Comparison of ENCODE assay signal across 7 cellular contexts in genomic region chr13:19460126-19460525, GRCh38.
DNase-seq lines count a peak whose midpoint lies in the region; ATAC-seq, FAIRE-seq and TF ChIP-seq lines count a peak whose summit lies in the region.
"Not testable (repeated sequence)": the region's sequence is repeated elsewhere in the genome, so short reads cannot be mapped to it uniquely, and the experiment has no call there.

No MANE protein-coding gene starts in this region.

- TF ChIP-seq EP300 in K562 (IDR thresholded peaks at IDR 0.05; ENCODE audit: low read length), result not testable (repeated sequence)

- not testable (repeated sequence) for TF ChIP-seq POLR2A in HCT116 (IDR thresholded peaks at IDR 0.05; ENCODE audit: borderline replicate concordance, extremely low read depth, insufficient read depth, insufficient read length); K562 (conservative IDR thresholded peaks at IDR 0.05)

- H3K27me3 ChIP-seq in HCT116 (ENCODE audit: insufficient read depth, low read length); MG63; PC-3 (ENCODE audit: low read length); K562 (ENCODE audit: control insufficient read depth in 2 of 2, insufficient read depth in 2 of 2, low read length in 2 of 2): not testable (repeated sequence)

- BruUV-seq in HCT116 (replicated peaks; lab: Mats Ljungman, UMichigan); PC-3 (replicated peaks; lab: Mats Ljungman, UMichigan); K562 (replicated peaks; lab: Mats Ljungman, UMichigan): not testable (repeated sequence)

- H3K9ac ChIP-seq in HCT116 (ENCODE audit: low read length); PC-3 (ENCODE audit: low read length); K562 (ENCODE audit: insufficient read depth in 1 of 2, low read depth in 2 of 2, low read length in 2 of 2): not testable (repeated sequence)

- POLR2A ChIA-PET in HCT116 (lab: Charles Lee); PC-3 (lab: Charles Lee; ENCODE audit: unreplicated experiment); K562 (lab: Yijun Ruan, JAX): not testable (repeated sequence)

- DNase-seq in DMS53 (lab: John Stamatoyannopoulos, UW), result peak; percentile 7
- DNase-seq in HCT116 (ENCODE audit: low read depth, low spot score), result not testable (repeated sequence)
- peak; percentile 2 for DNase-seq in MG63
- DNase-seq in PC-3, result peak; percentile 4
- peak; percentile 2 for DNase-seq in SW480 (ENCODE audit: low spot score)
- peak in 2 of 4 experiments; percentile 0 to 2 for DNase-seq in K562 (ENCODE audit: extremely low read depth in 1 of 4, low spot score in 3 of 4)

- not testable (repeated sequence) for H3K27ac ChIP-seq in 22Rv1; HCT116 (ENCODE audit: low read depth, low read length); PC-3 (ENCODE audit: low read length); K562 (ENCODE audit: extremely low read depth, low read depth, low read length)

- in situ Hi-C loops in K562 (cut with MboI), result not testable (repeated sequence)

- not testable (repeated sequence) for H3K4me1 ChIP-seq in HCT116 (ENCODE audit: control insufficient read depth in 1 of 2, insufficient read depth in 2 of 2, low read length in 2 of 2); PC-3 (ENCODE audit: insufficient read depth, low read length); K562 (replicated peaks in 1 of 2; ENCODE audit: control insufficient read depth in 2 of 2, insufficient read depth in 2 of 2, low read length in 2 of 2)

- TF ChIP-seq RAD21 in HCT116 (IDR thresholded peaks at IDR 0.05; ENCODE audit: low read depth), result not testable (repeated sequence)
- TF ChIP-seq RAD21 in K562 (CRISPR knock-in tag; conservative IDR thresholded peaks at IDR 0.05 in 1 of 2, IDR thresholded peaks at IDR 0.05 in 1 of 2), result 0 out of 4 replicates have a peak, but pooled peaks of 1 of the 2 experiments have one; percentile 7

- H3K9me2 ChIP-seq in HCT116 (ENCODE audit: insufficient read depth); PC-3 (replicated peaks; ENCODE audit: low read length): not testable (repeated sequence)

- intact Hi-C loops in HCT116 (cut with micrococcal nuclease); PC-3 (cut with micrococcal nuclease); K562 (cut with micrococcal nuclease): not testable (repeated sequence)

- not testable (repeated sequence) for H3K79me2 ChIP-seq in HCT116 (ENCODE audit: insufficient read depth, low read length); PC-3 (ENCODE audit: low read length); K562 (ENCODE audit: control insufficient read depth, insufficient read depth, low read length)

- FAIRE-seq in K562 (lab: Jason Lieb, UNC), result not testable (repeated sequence)

- CTCF ChIA-PET in HCT116 (lab: Charles Lee); PC-3 (lab: Charles Lee); K562 (lab: Yijun Ruan, JAX; ENCODE audit: low intra/inter-chr PET ratio): not testable (repeated sequence)

- WGBS in K562 (ENCODE audit: insufficient coverage, low coverage, missing lambda C conversion rate), result 2% methylated on average over 7 of the region's 9 CpGs

- H3K9me1 ChIP-seq in K562 (ENCODE audit: control insufficient read depth, insufficient read depth, low read length), result not testable (repeated sequence)

- H3F3A ChIP-seq in PC-3 (ENCODE audit: low read length, unreplicated experiment), result not testable (repeated sequence)

- ATAC-seq in HCT116 (peak; percentile 63; the same call in 1 of the 2 replicates), K562 (peak; percentile 72)
- not testable (repeated sequence) for ATAC-seq in PC-3

- not testable (repeated sequence) for H4K20me1 ChIP-seq in HCT116 (ENCODE audit: insufficient read depth); PC-3 (ENCODE audit: low read length); K562 (replicated peaks; ENCODE audit: control insufficient read depth, insufficient read depth, low read length)

- H3K36me3 ChIP-seq in HCT116 (ENCODE audit: control insufficient read depth in 1 of 2, insufficient read depth in 2 of 2, low read length in 2 of 2); MG63; PC-3 (ENCODE audit: low read depth, low read length); K562 (ENCODE audit: control insufficient read depth, insufficient read depth, low read length): not testable (repeated sequence)

- not testable (repeated sequence) for H3K9me3 ChIP-seq in HCT116 (ENCODE audit: control insufficient read depth in 1 of 2, insufficient read depth in 1 of 2, low read depth in 1 of 2, low read length in 2 of 2); MG63; PC-3 (ENCODE audit: low read length); K562 (replicated peaks; ENCODE audit: control insufficient read depth, insufficient read depth, low read depth, low read length)

- not testable (repeated sequence) for H3K4me2 ChIP-seq in HCT116 (ENCODE audit: low read length); PC-3 (ENCODE audit: low read length); K562 (ENCODE audit: insufficient read depth, low read length)

- RAD21 ChIA-PET in HCT116 (lab: Charles Lee; ENCODE audit: low non-redundant PET in 1 of 2, low total read pairs in 2 of 2, uncharacterized antibody in 2 of 2, unreplicated experiment in 2 of 2), result not testable (repeated sequence)

- H2AFZ ChIP-seq in HCT116 (ENCODE audit: low read depth, low read length, poor library complexity, severe bottlenecking); PC-3 (ENCODE audit: low read length); K562 (ENCODE audit: low read depth, low read length): not testable (repeated sequence)

- TF ChIP-seq CTCF in 22Rv1 (IDR thresholded peaks at IDR 0.05), result peak; percentile 8; the same call in 1 of the 2 replicates
- not testable (repeated sequence) for TF ChIP-seq CTCF in HCT116 (IDR thresholded peaks at IDR 0.05 in 2 of 3, conservative IDR thresholded peaks at IDR 0.05 in 1 of 3; ENCODE audit: borderline replicate concordance in 1 of 3, insufficient read depth in 1 of 3, low read depth in 2 of 3, low read length in 2 of 3); PC-3 (conservative IDR thresholded peaks at IDR 0.05; ENCODE audit: low read depth, low read length); K562 (IDR thresholded peaks at IDR 0.05 in 2 of 3, conservative IDR thresholded peaks at IDR 0.05 in 1 of 3; ENCODE audit: insufficient read depth in 2 of 3, low read depth in 1 of 3, low read length in 3 of 3)

- H3K4me3 ChIP-seq in HCT116 (replicated peaks in 1 of 2; ENCODE audit: low read depth in 1 of 2, low read length in 2 of 2); MG63; PC-3 (ENCODE audit: low read length); K562: not testable (repeated sequence)
